ENCODE assay signal across 17 cellular contexts in the genomic region with DNA sequence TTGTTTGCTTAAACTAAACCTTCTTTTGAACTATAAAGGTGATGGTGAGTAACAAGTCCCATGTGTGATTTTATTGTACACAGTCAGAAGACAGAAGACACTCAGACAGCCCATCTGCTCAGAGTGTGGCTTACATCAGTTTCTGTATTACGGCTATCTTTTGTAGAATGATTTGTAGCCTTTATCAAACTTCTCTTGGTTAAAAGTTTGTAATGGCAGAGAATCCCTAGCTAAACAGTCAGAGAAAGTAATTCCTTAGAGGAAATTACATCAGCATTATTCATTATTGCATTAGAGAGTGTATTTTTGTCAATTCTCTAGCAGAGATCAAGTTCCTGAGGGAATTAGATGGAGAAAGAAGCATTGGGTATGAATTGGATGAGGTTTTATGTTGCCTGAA.
DNase-seq lines count a peak whose midpoint lies in the region; ATAC-seq and TF ChIP-seq lines count a peak whose summit lies in the region.
"Had no signal": no experiment of that assay in that cellular context is flagged by ENCODE, and none has a peak within 500 bp of the region (broad histone marks: within the 10 kb centered on the region; RNA-seq: fewer than 3 reads in every experiment).

No MANE protein-coding gene starts in this region.

- no peaks in the 10 kb centered on the region for H3K9me3 ChIP-seq in SK-N-SH
- H3K9me3 ChIP-seq in aorta (ENCODE audit: control insufficient read depth, low read length): no peaks in the 10 kb centered on the region
- H3K9me3 ChIP-seq in Karpas-422 (ENCODE audit: low read length): no peaks in the 10 kb centered on the region
- H3K9me3 ChIP-seq: BLaER1 treated with 17β-estradiol and CSF1 and Interleukin-3, amounts not matched to agents 10 nM and 100 nM; Caco-2 had no signal

- WGBS in SK-N-SH (ENCODE audit: low lambda C conversion rate): 52% methylated on average over 1 of the region's 1 CpG
- WGBS in aorta, 2 donors: 2 to 8% methylated on average over 1 of the region's 1 CpG

- TF ChIP-seq EP300 in SK-N-SH (IDR thresholded peaks at IDR 0.05; ENCODE audit: borderline replicate concordance in 1 of 2, low read depth in 1 of 2, low read length in 1 of 2): no peak

- H3K4me3 Mint-ChIP-seq in glutamatergic neuron (ENCODE audit: unreplicated experiment): peak overlapping the region; percentile 59
- H3K4me3 Mint-ChIP-seq: B cell, H9 had no signal

- no peak overlapping the region; the same call in 1 of the 2 replicates for H2AFZ ChIP-seq in SK-N-SH (ENCODE audit: low read depth)
- H2AFZ ChIP-seq in Karpas-422 (ENCODE audit: low read length): no peak overlapping the region

- POLR2A ChIA-PET in SK-N-SH (lab: Yijun Ruan, JAX): no interaction called here

- H3K4me3 ChIP-seq in SK-N-SH (ENCODE audit: low read depth in 2 of 2, low read length in 1 of 2) (no peak overlapping the region), fibroblast of mammary gland (ENCODE audit: control insufficient read depth, low read depth, low read length) (no peak overlapping the region), aorta (ENCODE audit: low read length in 2 of 2) (no peak overlapping the region), Karpas-422 (ENCODE audit: low read length) (no peak overlapping the region)
- H3K4me3 ChIP-seq: BLaER1 treated with 17β-estradiol and CSF1 and Interleukin-3, amounts not matched to agents 10 nM and 100 nM had no signal

- DNase-seq in SK-N-SH (no peak), fibroblast of mammary gland (ENCODE audit: low read depth) (peak; percentile 4), glutamatergic neuron (no peak), aorta (no peak), Karpas-422 (no peak), germinal center (ENCODE audit: low spot score) (no peak), DMS114 treated with DMSO at 0.1 percent for 48 hours (lab: John Stamatoyannopoulos, UW; ENCODE audit: unreplicated experiment) (no peak)
- DNase-seq: 8988T, Caco-2, DMS153, DMS79, GDM1, H9 had no signal

- TF ChIP-seq CTCF in SK-N-SH (IDR thresholded peaks at IDR 0.05) (no peak), fibroblast of mammary gland (conservative IDR thresholded peaks at IDR 0.05; ENCODE audit: control insufficient read depth, insufficient read depth, low read depth, low read length) (no peak), glutamatergic neuron (IDR thresholded peaks at IDR 0.05; ENCODE audit: partially characterized antibody, unreplicated experiment) (no peak)

- no peaks in the 10 kb centered on the region for H3K79me2 ChIP-seq in SK-N-SH (ENCODE audit: insufficient read depth)
- H3K79me2 ChIP-seq in Karpas-422 (ENCODE audit: low read length): no peaks in the 10 kb centered on the region

- no peak overlapping the region for H3K27ac ChIP-seq in SK-N-SH (ENCODE audit: low read depth in 2 of 2, low read length in 1 of 2)
- no peak overlapping the region for H3K27ac ChIP-seq in aorta (ENCODE audit: low read depth in 1 of 2, low read length in 2 of 2)
- H3K27ac ChIP-seq in Karpas-422 (ENCODE audit: low read length): no peak overlapping the region
- H3K27ac ChIP-seq: BLaER1 treated with 17β-estradiol and CSF1 and Interleukin-3, amounts not matched to agents 10 nM and 100 nM had no signal

- no peaks in the 10 kb centered on the region for H4K20me1 ChIP-seq in SK-N-SH (ENCODE audit: insufficient read depth)
- no peaks in the 10 kb centered on the region for H4K20me1 ChIP-seq in Karpas-422 (ENCODE audit: insufficient read depth, low read depth, low read length)
- H4K20me1 ChIP-seq: BLaER1 treated with 17β-estradiol and CSF1 and Interleukin-3, amounts not matched to agents 10 nM and 100 nM had no signal

- no peaks in the 10 kb centered on the region for H3K9me3 Mint-ChIP-seq in glutamatergic neuron (ENCODE audit: unreplicated experiment)

- H3K27ac Mint-ChIP-seq in glutamatergic neuron (ENCODE audit: unreplicated experiment): peak overlapping the region; percentile 79
- H3K27ac Mint-ChIP-seq: B cell, H9 had no signal

- H3K27me3 ChIP-seq in SK-N-SH (ENCODE audit: insufficient read depth): no peaks in the 10 kb centered on the region
- no peaks in the 10 kb centered on the region for H3K27me3 ChIP-seq in aorta (ENCODE audit: control insufficient read depth in 1 of 2, insufficient read depth in 2 of 2, low read length in 1 of 2)
- no peaks in the 10 kb centered on the region for H3K27me3 ChIP-seq in Karpas-422 (ENCODE audit: low read length)
- H3K27me3 ChIP-seq: BLaER1 treated with 17β-estradiol and CSF1 and Interleukin-3, amounts not matched to agents 10 nM and 100 nM had no signal

- ATAC-seq in SK-N-SH treated with all-trans-retinoic acid at 6 μM for 48 hours (no peak), aorta (ENCODE audit: low FRiP score) (peak; percentile 56)
- ATAC-seq: HepG2 had no signal

- no peak overlapping the region for H3K9ac ChIP-seq in SK-N-SH
- H3K9ac ChIP-seq in Karpas-422 (ENCODE audit: low read length): no peak overlapping the region
- H3K9ac ChIP-seq: BLaER1 treated with 17β-estradiol and CSF1 and Interleukin-3, amounts not matched to agents 10 nM and 100 nM had no signal

- H3K4me1 Mint-ChIP-seq in glutamatergic neuron (ENCODE audit: low read depth, unreplicated experiment): peaks cover 8% of the 10 kb centered on the region
- H3K4me1 Mint-ChIP-seq: B cell had no signal

- no peak for TF ChIP-seq RAD21 in SK-N-SH (IDR thresholded peaks at IDR 0.05; ENCODE audit: low read length)

- CTCF ChIA-PET in SK-N-SH (lab: Yijun Ruan, JAX): no interaction called here

- H3K4me2 ChIP-seq in SK-N-SH (no peak overlapping the region), Karpas-422 (ENCODE audit: low read depth, low read length, poor library complexity, severe bottlenecking) (no peak overlapping the region)
- H3K4me2 ChIP-seq: BLaER1 treated with 17β-estradiol and CSF1 and Interleukin-3, amounts not matched to agents 10 nM and 100 nM had no signal

- H3K36me3 ChIP-seq in SK-N-SH (replicated peaks in 1 of 2; ENCODE audit: control insufficient read depth in 1 of 2, insufficient read depth in 2 of 2, low read length in 1 of 2) (no peaks in the 10 kb centered on the region), aorta (ENCODE audit: control insufficient read depth in 1 of 2, insufficient read depth in 2 of 2, low read length in 1 of 2) (no peaks in the 10 kb centered on the region), Karpas-422 (ENCODE audit: insufficient read depth, low read length) (no peaks in the 10 kb centered on the region)
- H3K36me3 ChIP-seq: BLaER1 treated with 17β-estradiol and CSF1 and Interleukin-3, amounts not matched to agents 10 nM and 100 nM had no signal

- peaks cover 0 to 5% of the 10 kb centered on the region in 2 experiments; a peak in 1 of 4 replicates for H3K4me1 ChIP-seq in SK-N-SH (ENCODE audit: control insufficient read depth in 1 of 2, insufficient read depth in 2 of 2, low read depth in 1 of 2, low read length in 1 of 2)
- no peaks in the 10 kb centered on the region for H3K4me1 ChIP-seq in aorta (ENCODE audit: control insufficient read depth in 1 of 2, insufficient read depth in 2 of 2, low read length in 2 of 2)
- H3K4me1 ChIP-seq in Karpas-422 (ENCODE audit: low read length): no peaks in the 10 kb centered on the region
- H3K4me1 ChIP-seq: BLaER1 treated with 17β-estradiol and CSF1 and Interleukin-3, amounts not matched to agents 10 nM and 100 nM had no signal

- peaks cover 2% of the 10 kb centered on the region for H3K27me3 Mint-ChIP-seq in glutamatergic neuron (ENCODE audit: unreplicated experiment)
- H3K27me3 Mint-ChIP-seq: B cell had no signal

- no peaks in the 10 kb centered on the region for H3F3A ChIP-seq in SK-N-SH (replicated peaks; ENCODE audit: insufficient read depth)

- no peaks in the 10 kb centered on the region for H3K36me3 Mint-ChIP-seq in glutamatergic neuron (ENCODE audit: unreplicated experiment)

- no peaks in the 10 kb centered on the region for H3K9me2 ChIP-seq in SK-N-SH
- no peaks in the 10 kb centered on the region for H3K9me2 ChIP-seq in Karpas-422 (replicated peaks; ENCODE audit: insufficient read depth, low read length)

- intact Hi-C loops in aorta (cut with DNase I): no loop called here

TF ChIP-seq in SK-N-SH treated with all-trans-retinoic acid at 6 μM for 48 hours, 23 proteins besides CTCF, POLR2A, EP300 and RAD21:
- no peak for TF ChIP-seq RARB (CRISPR knock-in tag; IDR thresholded peaks at IDR 0.05)
- no peak for TF ChIP-seq TCF4 (CRISPR knock-in tag; IDR thresholded peaks at IDR 0.05; ENCODE audit: borderline replicate concordance)
- 0 out of 2 replicates have a peak, but pooled peaks have one; percentile 34 for TF ChIP-seq SNAI2 (CRISPR knock-in tag; IDR thresholded peaks at IDR 0.05)
- TF ChIP-seq ISL1 (CRISPR knock-in tag; IDR thresholded peaks at IDR 0.05): peak; percentile 58; the same call in 1 of the 2 replicates

TF ChIP-seq in SK-N-SH, 30 proteins besides CTCF, POLR2A, EP300 and RAD21 (continues in another document):
- TF ChIP-seq RXRA (IDR thresholded peaks at IDR 0.05; ENCODE audit: borderline replicate concordance, low read depth): no peak
- no peak for TF ChIP-seq MXI1 (IDR thresholded peaks at IDR 0.05; ENCODE audit: low read depth, low read length)
- TF ChIP-seq RFX5 (IDR thresholded peaks at IDR 0.05; ENCODE audit: low read length): no peak
- no peak for TF ChIP-seq TAF1 (IDR thresholded peaks at IDR 0.05; ENCODE audit: borderline replicate concordance, low read depth, low read length)
- TF ChIP-seq NRF1 (IDR thresholded peaks at IDR 0.05; ENCODE audit: low read depth, low read length): no peak
- TF ChIP-seq FOXJ3 (CRISPR knock-in tag; IDR thresholded peaks at IDR 0.05): no peak
